ENCODE assay signal across 1 cellular context in genomic region chr15:66997212-66997611, GRCh38.
TF ChIP-seq lines count a peak whose summit lies in the region.

No MANE protein-coding gene starts in this region.

TF ChIP-seq in SK-N-SH treated with all-trans-retinoic acid at 6 μM for 48 hours, 23 proteins besides CTCF, POLR2A, EP300 and RAD21 (continued from another document):
- TF ChIP-seq POU6F1 (CRISPR knock-in tag; IDR thresholded peaks at IDR 0.05; ENCODE audit: borderline replicate concordance, low read depth) (no peak), CSDC2 (CRISPR knock-in tag; IDR thresholded peaks at IDR 0.05) (no peak), ISL1 (CRISPR knock-in tag; IDR thresholded peaks at IDR 0.05) (no peak), ZNF8 (CRISPR knock-in tag; IDR thresholded peaks at IDR 0.05) (no peak), BACH2 (CRISPR knock-in tag; IDR thresholded peaks at IDR 0.05; ENCODE audit: borderline replicate concordance) (no peak), SNAI2 (CRISPR knock-in tag; IDR thresholded peaks at IDR 0.05) (no peak), ZNF70 (CRISPR knock-in tag; IDR thresholded peaks at IDR 0.05) (no peak), CREB5 (CRISPR knock-in tag; IDR thresholded peaks at IDR 0.05; ENCODE audit: low read depth) (no peak), ZFP30 (CRISPR knock-in tag; IDR thresholded peaks at IDR 0.05) (no peak), GLIS3 (CRISPR knock-in tag; IDR thresholded peaks at IDR 0.05) (no peak), RARB (CRISPR knock-in tag; IDR thresholded peaks at IDR 0.05) (no peak), OSR1 (CRISPR knock-in tag; IDR thresholded peaks at IDR 0.05) (no peak), TOX (CRISPR knock-in tag; IDR thresholded peaks at IDR 0.05; ENCODE audit: borderline replicate concordance) (no peak)
- TF ChIP-seq, protein P1, sequence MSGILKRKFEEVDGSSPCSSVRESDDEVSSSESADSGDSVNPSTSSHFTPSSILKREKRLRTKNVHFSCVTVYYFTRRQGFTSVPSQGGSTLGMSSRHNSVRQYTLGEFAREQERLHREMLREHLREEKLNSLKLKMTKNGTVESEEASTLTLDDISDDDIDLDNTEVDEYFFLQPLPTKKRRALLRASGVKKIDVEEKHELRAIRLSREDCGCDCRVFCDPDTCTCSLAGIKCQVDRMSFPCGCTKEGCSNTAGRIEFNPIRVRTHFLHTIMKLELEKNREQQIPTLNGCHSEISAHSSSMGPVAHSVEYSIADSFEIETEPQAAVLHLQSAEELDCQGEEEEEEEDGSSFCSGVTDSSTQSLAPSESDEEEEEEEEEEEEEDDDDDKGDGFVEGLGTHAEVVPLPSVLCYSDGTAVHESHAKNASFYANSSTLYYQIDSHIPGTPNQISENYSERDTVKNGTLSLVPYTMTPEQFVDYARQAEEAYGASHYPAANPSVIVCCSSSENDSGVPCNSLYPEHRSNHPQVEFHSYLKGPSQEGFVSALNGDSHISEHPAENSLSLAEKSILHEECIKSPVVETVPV (CRISPR knock-in tag; IDR thresholded peaks at IDR 0.05): no peak
- TF ChIP-seq, protein P2, sequence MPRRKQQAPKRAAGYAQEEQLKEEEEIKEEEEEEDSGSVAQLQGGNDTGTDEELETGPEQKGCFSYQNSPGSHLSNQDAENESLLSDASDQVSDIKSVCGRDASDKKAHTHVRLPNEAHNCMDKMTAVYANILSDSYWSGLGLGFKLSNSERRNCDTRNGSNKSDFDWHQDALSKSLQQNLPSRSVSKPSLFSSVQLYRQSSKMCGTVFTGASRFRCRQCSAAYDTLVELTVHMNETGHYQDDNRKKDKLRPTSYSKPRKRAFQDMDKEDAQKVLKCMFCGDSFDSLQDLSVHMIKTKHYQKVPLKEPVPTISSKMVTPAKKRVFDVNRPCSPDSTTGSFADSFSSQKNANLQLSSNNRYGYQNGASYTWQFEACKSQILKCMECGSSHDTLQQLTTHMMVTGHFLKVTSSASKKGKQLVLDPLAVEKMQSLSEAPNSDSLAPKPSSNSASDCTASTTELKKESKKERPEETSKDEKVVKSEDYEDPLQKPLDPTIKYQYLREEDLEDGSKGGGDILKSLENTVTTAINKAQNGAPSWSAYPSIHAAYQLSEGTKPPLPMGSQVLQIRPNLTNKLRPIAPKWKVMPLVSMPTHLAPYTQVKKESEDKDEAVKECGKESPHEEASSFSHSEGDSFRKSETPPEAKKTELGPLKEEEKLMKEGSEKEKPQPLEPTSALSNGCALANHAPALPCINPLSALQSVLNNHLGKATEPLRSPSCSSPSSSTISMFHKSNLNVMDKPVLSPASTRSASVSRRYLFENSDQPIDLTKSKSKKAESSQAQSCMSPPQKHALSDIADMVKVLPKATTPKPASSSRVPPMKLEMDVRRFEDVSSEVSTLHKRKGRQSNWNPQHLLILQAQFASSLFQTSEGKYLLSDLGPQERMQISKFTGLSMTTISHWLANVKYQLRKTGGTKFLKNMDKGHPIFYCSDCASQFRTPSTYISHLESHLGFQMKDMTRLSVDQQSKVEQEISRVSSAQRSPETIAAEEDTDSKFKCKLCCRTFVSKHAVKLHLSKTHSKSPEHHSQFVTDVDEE (CRISPR knock-in tag; IDR thresholded peaks at IDR 0.05): no peak
